27 cellular contexts compared by ENCODE assay signal in the genomic region with DNA sequence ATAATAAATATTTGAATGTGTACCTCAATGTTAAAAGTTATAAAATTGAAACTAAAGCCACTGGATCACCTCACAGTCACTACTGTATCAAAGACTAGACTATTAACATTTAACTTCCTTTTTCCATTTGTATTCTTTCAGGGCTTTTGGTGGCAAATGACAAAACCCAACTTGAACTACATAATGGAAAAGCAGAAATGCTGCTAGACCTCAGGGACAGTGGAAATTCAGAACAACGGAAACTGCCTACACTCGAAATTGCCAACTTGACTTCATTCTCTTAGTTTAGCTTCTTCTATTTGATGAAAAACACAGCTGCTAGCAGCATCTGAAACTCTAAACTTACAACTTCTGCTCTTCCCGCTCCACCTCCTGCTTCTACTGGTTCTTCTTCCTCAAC. TPM values are rescaled to one million over a fixed set of nuclear protein-coding genes. Genes with fewer than 3 reads are reported as not detected.
DNase-seq lines count a peak whose midpoint lies in the region; ATAC-seq and TF ChIP-seq lines count a peak whose summit lies in the region.
"Had no signal": no experiment of that assay in that cellular context is flagged by ENCODE, and none has a peak within 500 bp of the region (broad histone marks: within the 10 kb centered on the region; RNA-seq: fewer than 3 reads in every experiment).

No MANE protein-coding gene starts in this region.

- no peaks in the 10 kb centered on the region for H4K20me1 ChIP-seq in OCI-LY1 (ENCODE audit: insufficient read depth, low read length)

- no peak overlapping the region for H3K4me2 ChIP-seq in OCI-LY1 (ENCODE audit: low read length)

- no peak overlapping the region for H3K4me3 Mint-ChIP-seq in activated naive CD8-positive, alpha-beta T cell treated with anti-CD3 and anti-CD28 coated beads for 36 hours
- no peak overlapping the region for H3K4me3 Mint-ChIP-seq in activated naive CD8-positive, alpha-beta T cell treated with anti-CD3 and anti-CD28 coated beads, Interleukin-2, amount 50 U/mL, for 24 hours
- H3K4me3 Mint-ChIP-seq: B cell; CD8-positive, alpha-beta T cell had no signal

- H3K79me2 ChIP-seq in OCI-LY1 (ENCODE audit: insufficient read depth, low read length), result no peaks in the 10 kb centered on the region

- no peaks in the 10 kb centered on the region for H3K27me3 ChIP-seq in OCI-LY1 (ENCODE audit: insufficient read depth, low read length)
- H3K27me3 ChIP-seq: MG63 had no signal

- no peak for TF ChIP-seq CTCF in OCI-LY1 (IDR thresholded peaks at IDR 0.05; ENCODE audit: low read length)

- no peaks in the 10 kb centered on the region for H3K9me3 Mint-ChIP-seq in activated naive CD8-positive, alpha-beta T cell treated with anti-CD3 and anti-CD28 coated beads for 36 hours
- no peaks in the 10 kb centered on the region for H3K9me3 Mint-ChIP-seq in activated naive CD8-positive, alpha-beta T cell treated with anti-CD3 and anti-CD28 coated beads, Interleukin-2, amount 50 U/mL, for 24 hours
- H3K9me3 Mint-ChIP-seq: CD8-positive, alpha-beta T cell had no signal

- no peak for ATAC-seq in activated naive CD8-positive, alpha-beta T cell treated with anti-CD3 and anti-CD28 coated beads, Interleukin-2, amount 50 U/mL, for 24 hours
- no peak for ATAC-seq in GM21447 (IDR thresholded peaks at IDR 0.05; ENCODE audit: unreplicated experiment)
- ATAC-seq in HG03432 (IDR thresholded peaks at IDR 0.05; ENCODE audit: unreplicated experiment), result no peak
- ATAC-seq: CD8-positive, alpha-beta T cell had no signal

- H3K4me3 ChIP-seq in OCI-LY1 (ENCODE audit: low read depth, low read length, poor library complexity, severe bottlenecking), result no peak overlapping the region
- H3K4me3 ChIP-seq: MG63, SK-N-MC had no signal

- H3K9ac ChIP-seq in OCI-LY1 (ENCODE audit: low read length), result no peak overlapping the region

- H3K4me1 ChIP-seq in OCI-LY1 (ENCODE audit: insufficient read depth, low read length, severe bottlenecking), result peaks cover 10% of the 10 kb centered on the region
- H3K4me1 ChIP-seq: Caco-2 had no signal

- no peak overlapping the region for H2AFZ ChIP-seq in OCI-LY1 (ENCODE audit: low read length)

- H3K27me3 Mint-ChIP-seq in activated naive CD8-positive, alpha-beta T cell treated with anti-CD3 and anti-CD28 coated beads for 36 hours, result no peaks in the 10 kb centered on the region
- H3K27me3 Mint-ChIP-seq in activated naive CD8-positive, alpha-beta T cell treated with anti-CD3 and anti-CD28 coated beads, Interleukin-2, amount 50 U/mL, for 24 hours, result peaks cover 7% of the 10 kb centered on the region
- H3K27me3 Mint-ChIP-seq: B cell had no signal

- H3K27ac ChIP-seq in OCI-LY1 (ENCODE audit: low read depth, low read length, poor library complexity, severe bottlenecking), result peak overlapping the region; percentile 66
- H3K27ac ChIP-seq: 22Rv1, C4-2B, SK-N-MC had no signal

- H3K4me1 Mint-ChIP-seq in activated naive CD8-positive, alpha-beta T cell treated with anti-CD3 and anti-CD28 coated beads for 36 hours, result peaks cover 2% of the 10 kb centered on the region
- H3K4me1 Mint-ChIP-seq in activated naive CD8-positive, alpha-beta T cell treated with anti-CD3 and anti-CD28 coated beads, Interleukin-2, amount 50 U/mL, for 24 hours, result peaks cover 3% of the 10 kb centered on the region

- no peaks in the 10 kb centered on the region for H3K9me3 ChIP-seq in OCI-LY1 (ENCODE audit: low read length)
- H3K9me3 ChIP-seq: Caco-2, MG63 had no signal

- H3K36me3 Mint-ChIP-seq in activated naive CD8-positive, alpha-beta T cell treated with anti-CD3 and anti-CD28 coated beads for 36 hours, result no peaks in the 10 kb centered on the region
- H3K36me3 Mint-ChIP-seq in activated naive CD8-positive, alpha-beta T cell treated with anti-CD3 and anti-CD28 coated beads, Interleukin-2, amount 50 U/mL, for 24 hours (ENCODE audit: low read depth), result no peaks in the 10 kb centered on the region
- H3K36me3 Mint-ChIP-seq: CD8-positive, alpha-beta T cell had no signal

- H3F3A ChIP-seq in OCI-LY1 (ENCODE audit: insufficient read depth, low read length), result no peaks in the 10 kb centered on the region

- H3K9me2 ChIP-seq in OCI-LY1 (ENCODE audit: low read depth, low read length), result no peaks in the 10 kb centered on the region

- DNase-seq in activated naive CD8-positive, alpha-beta T cell treated with anti-CD3 and anti-CD28 coated beads for 36 hours, result no peak
- no peak for DNase-seq in activated naive CD8-positive, alpha-beta T cell treated with anti-CD3 and anti-CD28 coated beads, Interleukin-2, amount 50 U/mL, for 24 hours
- peak; percentile 4 for DNase-seq in globus pallidus (ENCODE audit: low spot score)
- no peak for DNase-seq in NCI-H146 treated with DMSO at 0.1 percent for 48 hours (lab: John Stamatoyannopoulos, UW; ENCODE audit: unreplicated experiment)
- no peak for DNase-seq in cerebellum (ENCODE audit: low spot score)
- DNase-seq: Caco-2; CD8-positive, alpha-beta T cell; DMS79; EL; GDM1; H7; IMR-90; KG1; MG63; NCI-H1105 treated with DMSO at 0.1 percent for 48 hours; NCI-H1694; NCI-H2029 treated with DMSO at 0.1 percent for 48 hours; NCI-H2227 treated with DMSO at 0.1 percent for 48 hours; NCI-H526 treated with DMSO at 0.1 percent for 48 hours; SIG-M5 had no signal

- peak overlapping the region; percentile 10 for H3K27ac Mint-ChIP-seq in activated naive CD8-positive, alpha-beta T cell treated with anti-CD3 and anti-CD28 coated beads for 36 hours
- H3K27ac Mint-ChIP-seq in activated naive CD8-positive, alpha-beta T cell treated with anti-CD3 and anti-CD28 coated beads, Interleukin-2, amount 50 U/mL, for 24 hours, result no peak overlapping the region
- H3K27ac Mint-ChIP-seq: B cell; CD8-positive, alpha-beta T cell had no signal

- no peaks in the 10 kb centered on the region; the same call in 1 of the 2 replicates for H3K36me3 ChIP-seq in OCI-LY1 (ENCODE audit: insufficient read depth, low read length)
- H3K36me3 ChIP-seq: MG63 had no signal

RNA-seq across cellular contexts. Expression of gene NTNG1, which starts 34.9 kb away (rescaled TPM):
- 1 to 10 TPM; 1.6 to 1.9 TPM for total RNA-seq in activated naive CD8-positive, alpha-beta T cell treated with anti-CD3 and anti-CD28 coated beads for 36 hours
- total RNA-seq in cerebellum, result 16.8 TPM
- total RNA-seq: Caco-2; CD8-positive, alpha-beta T cell had no signal

RNA-seq across cellular contexts. Expression of gene PRMT6, which starts 49.4 kb away (rescaled TPM):
- 10 to 100 TPM; 30.6 to 31.4 TPM for total RNA-seq in activated naive CD8-positive, alpha-beta T cell treated with anti-CD3 and anti-CD28 coated beads for 36 hours
- 17.5 TPM for total RNA-seq in cerebellum
